Comparison of ENCODE assay signal across 1 cellular context in genomic region chr7:149090397-149091195, GRCh38.
TF ChIP-seq lines count a peak whose summit lies in the region.

Gene ZNF786, minus strand, starts transcription at chr7:149090718. Its CDS starts 78 bp downstream, at chr7:149090640.

TF ChIP-seq in K562, 482 proteins besides CTCF, POLR2A, EP300 and RAD21 (continued from another document and continues in another):
- TF ChIP-seq CHD7 (IDR thresholded peaks at IDR 0.05; ENCODE audit: low read depth, low read length) (no peak), SAFB2 (IDR thresholded peaks at IDR 0.05; ENCODE audit: borderline replicate concordance, low read depth, low read length, severe bottlenecking) (no peak), SUPT5H (IDR thresholded peaks at IDR 0.05) (peak; percentile 90), SREBF1 (IDR thresholded peaks at IDR 0.05; ENCODE audit: borderline replicate concordance, low read depth, low read length) (no peak), ZNF253 (CRISPR knock-in tag; conservative IDR thresholded peaks at IDR 0.05) (no peak), ZNF589 (CRISPR knock-in tag; IDR thresholded peaks at IDR 0.05; ENCODE audit: low read depth) (0 out of 2 replicates have a peak, but pooled peaks have one; percentile 49), XRCC5 (IDR thresholded peaks at IDR 0.05; ENCODE audit: low read depth, low read length) (no peak; the same call in 1 of the 2 replicates), ERF (CRISPR knock-in tag; IDR thresholded peaks at IDR 0.05) (peak; percentile 57; the same call in 1 of the 2 replicates), HMGN3 (IDR thresholded peaks at IDR 0.05; ENCODE audit: borderline replicate concordance, extremely low read depth, insufficient read length, low read depth, low read length) (peak; percentile 95), ARHGAP35 (IDR thresholded peaks at IDR 0.05; ENCODE audit: partially characterized antibody) (no peak), ZFX (CRISPR knock-in tag; IDR thresholded peaks at IDR 0.05) (peak; percentile 97), USF1 (CRISPR knock-in tag; IDR thresholded peaks at IDR 0.05) (peak; percentile 35; the same call in 1 of the 2 replicates), ZNF699 (CRISPR knock-in tag; IDR thresholded peaks at IDR 0.05; ENCODE audit: insufficient replicate concordance) (no peak), KAT2B (IDR thresholded peaks at IDR 0.05; ENCODE audit: low read depth, low read length) (no peak), ZNF23 (CRISPR knock-in tag; IDR thresholded peaks at IDR 0.05) (no peak), KLF6 (CRISPR knock-in tag; IDR thresholded peaks at IDR 0.05; ENCODE audit: borderline replicate concordance) (no peak)
- TF ChIP-seq, protein P1, sequence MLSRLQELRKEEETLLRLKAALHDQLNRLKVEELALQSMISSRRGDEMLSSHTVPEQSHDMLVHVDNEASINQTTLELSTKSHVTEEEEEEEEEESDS (CRISPR knock-in tag; IDR thresholded peaks at IDR 0.05) = no peak
- TF ChIP-seq, protein P2, sequence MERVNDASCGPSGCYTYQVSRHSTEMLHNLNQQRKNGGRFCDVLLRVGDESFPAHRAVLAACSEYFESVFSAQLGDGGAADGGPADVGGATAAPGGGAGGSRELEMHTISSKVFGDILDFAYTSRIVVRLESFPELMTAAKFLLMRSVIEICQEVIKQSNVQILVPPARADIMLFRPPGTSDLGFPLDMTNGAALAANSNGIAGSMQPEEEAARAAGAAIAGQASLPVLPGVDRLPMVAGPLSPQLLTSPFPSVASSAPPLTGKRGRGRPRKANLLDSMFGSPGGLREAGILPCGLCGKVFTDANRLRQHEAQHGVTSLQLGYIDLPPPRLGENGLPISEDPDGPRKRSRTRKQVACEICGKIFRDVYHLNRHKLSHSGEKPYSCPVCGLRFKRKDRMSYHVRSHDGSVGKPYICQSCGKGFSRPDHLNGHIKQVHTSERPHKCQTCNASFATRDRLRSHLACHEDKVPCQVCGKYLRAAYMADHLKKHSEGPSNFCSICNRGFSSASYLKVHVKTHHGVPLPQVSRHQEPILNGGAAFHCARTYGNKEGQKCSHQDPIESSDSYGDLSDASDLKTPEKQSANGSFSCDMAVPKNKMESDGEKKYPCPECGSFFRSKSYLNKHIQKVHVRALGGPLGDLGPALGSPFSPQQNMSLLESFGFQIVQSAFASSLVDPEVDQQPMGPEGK (CRISPR knock-in tag; IDR thresholded peaks at IDR 0.05; ENCODE audit: borderline replicate concordance) = no peak
- TF ChIP-seq, protein P3, sequence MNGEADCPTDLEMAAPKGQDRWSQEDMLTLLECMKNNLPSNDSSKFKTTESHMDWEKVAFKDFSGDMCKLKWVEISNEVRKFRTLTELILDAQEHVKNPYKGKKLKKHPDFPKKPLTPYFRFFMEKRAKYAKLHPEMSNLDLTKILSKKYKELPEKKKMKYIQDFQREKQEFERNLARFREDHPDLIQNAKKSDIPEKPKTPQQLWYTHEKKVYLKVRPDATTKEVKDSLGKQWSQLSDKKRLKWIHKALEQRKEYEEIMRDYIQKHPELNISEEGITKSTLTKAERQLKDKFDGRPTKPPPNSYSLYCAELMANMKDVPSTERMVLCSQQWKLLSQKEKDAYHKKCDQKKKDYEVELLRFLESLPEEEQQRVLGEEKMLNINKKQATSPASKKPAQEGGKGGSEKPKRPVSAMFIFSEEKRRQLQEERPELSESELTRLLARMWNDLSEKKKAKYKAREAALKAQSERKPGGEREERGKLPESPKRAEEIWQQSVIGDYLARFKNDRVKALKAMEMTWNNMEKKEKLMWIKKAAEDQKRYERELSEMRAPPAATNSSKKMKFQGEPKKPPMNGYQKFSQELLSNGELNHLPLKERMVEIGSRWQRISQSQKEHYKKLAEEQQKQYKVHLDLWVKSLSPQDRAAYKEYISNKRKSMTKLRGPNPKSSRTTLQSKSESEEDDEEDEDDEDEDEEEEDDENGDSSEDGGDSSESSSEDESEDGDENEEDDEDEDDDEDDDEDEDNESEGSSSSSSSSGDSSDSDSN (IDR thresholded peaks at IDR 0.05; ENCODE audit: borderline replicate concordance in 1 of 2, low read depth in 2 of 2, low read length in 2 of 2) = peak; percentile 79 to 85
- TF ChIP-seq, protein P4, sequence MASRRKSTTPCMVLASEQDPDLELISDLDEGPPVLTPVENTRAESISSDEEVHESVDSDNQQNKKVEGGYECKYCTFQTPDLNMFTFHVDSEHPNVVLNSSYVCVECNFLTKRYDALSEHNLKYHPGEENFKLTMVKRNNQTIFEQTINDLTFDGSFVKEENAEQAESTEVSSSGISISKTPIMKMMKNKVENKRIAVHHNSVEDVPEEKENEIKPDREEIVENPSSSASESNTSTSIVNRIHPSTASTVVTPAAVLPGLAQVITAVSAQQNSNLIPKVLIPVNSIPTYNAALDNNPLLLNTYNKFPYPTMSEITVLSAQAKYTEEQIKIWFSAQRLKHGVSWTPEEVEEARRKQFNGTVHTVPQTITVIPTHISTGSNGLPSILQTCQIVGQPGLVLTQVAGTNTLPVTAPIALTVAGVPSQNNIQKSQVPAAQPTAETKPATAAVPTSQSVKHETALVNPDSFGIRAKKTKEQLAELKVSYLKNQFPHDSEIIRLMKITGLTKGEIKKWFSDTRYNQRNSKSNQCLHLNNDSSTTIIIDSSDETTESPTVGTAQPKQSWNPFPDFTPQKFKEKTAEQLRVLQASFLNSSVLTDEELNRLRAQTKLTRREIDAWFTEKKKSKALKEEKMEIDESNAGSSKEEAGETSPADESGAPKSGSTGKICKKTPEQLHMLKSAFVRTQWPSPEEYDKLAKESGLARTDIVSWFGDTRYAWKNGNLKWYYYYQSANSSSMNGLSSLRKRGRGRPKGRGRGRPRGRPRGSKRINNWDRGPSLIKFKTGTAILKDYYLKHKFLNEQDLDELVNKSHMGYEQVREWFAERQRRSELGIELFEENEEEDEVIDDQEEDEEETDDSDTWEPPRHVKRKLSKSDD (conservative IDR thresholded peaks at IDR 0.05; ENCODE audit: low read length) = 0 out of 2 replicates have a peak, but pooled peaks have one; percentile 46
- TF ChIP-seq, protein P5, sequence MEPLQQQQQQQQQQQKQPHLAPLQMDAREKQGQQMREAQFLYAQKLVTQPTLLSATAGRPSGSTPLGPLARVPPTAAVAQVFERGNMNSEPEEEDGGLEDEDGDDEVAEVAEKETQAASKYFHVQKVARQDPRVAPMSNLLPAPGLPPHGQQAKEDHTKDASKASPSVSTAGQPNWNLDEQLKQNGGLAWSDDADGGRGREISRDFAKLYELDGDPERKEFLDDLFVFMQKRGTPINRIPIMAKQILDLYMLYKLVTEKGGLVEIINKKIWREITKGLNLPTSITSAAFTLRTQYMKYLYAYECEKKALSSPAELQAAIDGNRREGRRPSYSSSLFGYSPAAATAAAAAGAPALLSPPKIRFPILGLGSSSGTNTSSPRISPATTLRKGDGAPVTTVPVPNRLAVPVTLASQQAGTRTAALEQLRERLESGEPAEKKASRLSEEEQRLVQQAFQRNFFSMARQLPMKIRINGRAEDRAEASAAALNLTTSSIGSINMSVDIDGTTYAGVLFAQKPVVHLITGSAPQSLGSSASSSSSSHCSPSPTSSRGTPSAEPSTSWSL (CRISPR knock-in tag; IDR thresholded peaks at IDR 0.05; ENCODE audit: borderline replicate concordance) = peak; percentile 88; the same call in 1 of the 2 replicates
- TF ChIP-seq, protein P6, sequence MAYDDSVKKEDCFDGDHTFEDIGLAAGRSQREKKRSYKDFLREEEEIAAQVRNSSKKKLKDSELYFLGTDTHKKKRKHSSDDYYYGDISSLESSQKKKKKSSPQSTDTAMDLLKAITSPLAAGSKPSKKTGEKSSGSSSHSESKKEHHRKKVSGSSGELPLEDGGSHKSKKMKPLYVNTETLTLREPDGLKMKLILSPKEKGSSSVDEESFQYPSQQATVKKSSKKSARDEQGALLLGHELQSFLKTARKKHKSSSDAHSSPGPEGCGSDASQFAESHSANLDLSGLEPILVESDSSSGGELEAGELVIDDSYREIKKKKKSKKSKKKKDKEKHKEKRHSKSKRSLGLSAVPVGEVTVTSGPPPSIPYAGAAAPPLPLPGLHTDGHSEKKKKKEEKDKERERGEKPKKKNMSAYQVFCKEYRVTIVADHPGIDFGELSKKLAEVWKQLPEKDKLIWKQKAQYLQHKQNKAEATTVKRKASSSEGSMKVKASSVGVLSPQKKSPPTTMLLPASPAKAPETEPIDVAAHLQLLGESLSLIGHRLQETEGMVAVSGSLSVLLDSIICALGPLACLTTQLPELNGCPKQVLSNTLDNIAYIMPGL (CRISPR knock-in tag; IDR thresholded peaks at IDR 0.05) = peak; percentile 99
- TF ChIP-seq, protein P7, sequence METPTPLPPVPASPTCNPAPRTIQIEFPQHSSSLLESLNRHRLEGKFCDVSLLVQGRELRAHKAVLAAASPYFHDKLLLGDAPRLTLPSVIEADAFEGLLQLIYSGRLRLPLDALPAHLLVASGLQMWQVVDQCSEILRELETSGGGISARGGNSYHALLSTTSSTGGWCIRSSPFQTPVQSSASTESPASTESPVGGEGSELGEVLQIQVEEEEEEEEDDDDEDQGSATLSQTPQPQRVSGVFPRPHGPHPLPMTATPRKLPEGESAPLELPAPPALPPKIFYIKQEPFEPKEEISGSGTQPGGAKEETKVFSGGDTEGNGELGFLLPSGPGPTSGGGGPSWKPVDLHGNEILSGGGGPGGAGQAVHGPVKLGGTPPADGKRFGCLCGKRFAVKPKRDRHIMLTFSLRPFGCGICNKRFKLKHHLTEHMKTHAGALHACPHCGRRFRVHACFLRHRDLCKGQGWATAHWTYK (CRISPR knock-in tag; IDR thresholded peaks at IDR 0.05) = peak; percentile 82; the same call in 1 of the 2 replicates
